Comparison of ENCODE assay signal across 8 cellular contexts in genomic region chr1:156740307-156740678, GRCh38. TPM values are rescaled to one million over a fixed set of nuclear protein-coding genes. Genes with fewer than 3 reads are reported as not detected.
DNase-seq lines count a peak whose midpoint lies in the region; ATAC-seq and TF ChIP-seq lines count a peak whose summit lies in the region.

No MANE protein-coding gene starts in this region.

- peak overlapping the region; percentile 66 for H3K9ac ChIP-seq in DND-41 (ENCODE audit: low read depth, low read length)

- no peaks in the 10 kb centered on the region for H3K27me3 ChIP-seq in DND-41 (ENCODE audit: insufficient read depth, low read length, poor library complexity)

- peaks cover 36% of the 10 kb centered on the region for H3K79me2 ChIP-seq in DND-41 (ENCODE audit: insufficient read depth, low read length)

- peak overlapping the region; percentile 72 for H3K4me2 ChIP-seq in DND-41 (ENCODE audit: insufficient read depth, low read length)

- no peak for ATAC-seq in DND-41 (ENCODE audit: insufficient read depth, low read depth)
- no peak for ATAC-seq in natural killer cell

- peaks cover 24% of the 10 kb centered on the region in 2 donors for H3K4me1 Mint-ChIP-seq in natural killer cell

- H3K27me3 Mint-ChIP-seq in natural killer cell (ENCODE audit: low read depth in 2 of 2): no peaks in the 10 kb centered on the region

- TF ChIP-seq CTCF in DND-41 (IDR thresholded peaks at IDR 0.05; ENCODE audit: borderline replicate concordance, extremely low read depth, low read length, poor library complexity, severe bottlenecking) (no peak), LNCaP clone FGC (IDR thresholded peaks at IDR 0.05; ENCODE audit: control insufficient read depth, extremely low read depth, insufficient read depth) (no peak), choroid plexus epithelial cell (conservative IDR thresholded peaks at IDR 0.05; ENCODE audit: low read depth, low read length) (no peak), natural killer cell (IDR thresholded peaks at IDR 0.05) (no peak)

- no peaks in the 10 kb centered on the region for H3K36me3 Mint-ChIP-seq in natural killer cell

- H3K4me3 Mint-ChIP-seq in natural killer cell: peak overlapping the region; percentile 92

- peaks cover 69% of the 10 kb centered on the region for H3K36me3 ChIP-seq in DND-41 (ENCODE audit: insufficient read depth, low read length)

- no peaks in the 10 kb centered on the region for H3K9me3 ChIP-seq in DND-41 (ENCODE audit: insufficient read depth, low read length, severe bottlenecking)

- intact Hi-C loops in natural killer cell (cut with micrococcal nuclease): no loop called here

- H3K4me3 ChIP-seq in DND-41 (ENCODE audit: low read depth in 1 of 2, low read length in 2 of 2) (peak overlapping the region; percentile 70 to 72), LNCaP clone FGC (ENCODE audit: low read depth, low read length) (peak overlapping the region; percentile 85), choroid plexus epithelial cell (ENCODE audit: low read depth, low read length) (peak overlapping the region; percentile 91)

- peak overlapping the region; percentile 75 for H2AFZ ChIP-seq in DND-41 (ENCODE audit: low read depth, low read length)

- peak overlapping the region; percentile 95 to 96 for H3K27ac Mint-ChIP-seq in natural killer cell

- peaks cover 7% of the 10 kb centered on the region; the same call in 1 of the 2 replicates for H4K20me1 ChIP-seq in DND-41 (ENCODE audit: insufficient read depth, low read length)

- no peaks in the 10 kb centered on the region for H3K9me3 Mint-ChIP-seq in natural killer cell

- peaks cover 32% of the 10 kb centered on the region for H3K4me1 ChIP-seq in DND-41 (ENCODE audit: insufficient read depth, low read length)

- peak overlapping the region; percentile 73 for H3K27ac ChIP-seq in DND-41 (ENCODE audit: low read length)

- no peak for DNase-seq in DND-41
- no peak for DNase-seq in LNCaP clone FGC (ENCODE audit: low read depth)
- no peak for DNase-seq in choroid plexus epithelial cell (ENCODE audit: low read depth)
- DNase-seq in natural killer cell: no peak
- no peak for DNase-seq in NCI-H526 (lab: John Stamatoyannopoulos, UW)
- DNase-seq in activated CD4-positive, CD25-positive, alpha-beta regulatory T cell (lab: John Stamatoyannopoulos, UW): no peak
- no peak for DNase-seq in NCI-H2081 treated with DMSO at 0.1 percent for 48 hours (lab: John Stamatoyannopoulos, UW)
- DNase-seq in GM19240 (ENCODE audit: insufficient read length, low spot score): no peak

RNA-seq across cellular contexts. Expression of gene MRPL24, which starts 0.6 kb away (rescaled TPM):
- 10 to 100 TPM; 15.9 to 19.7 (median 18.7) TPM for total RNA-seq in natural killer cell

RNA-seq across cellular contexts. Expression of gene HDGF, which starts 11.2 kb away (rescaled TPM):
- total RNA-seq in natural killer cell: 100 to 1,000 TPM in 1 of 3 donors, 10 to 100 TPM in 2; 95.3 to 110 (median 96.6) TPM

RNA-seq across cellular contexts. Expression of gene ISG20L2, which starts 11.7 kb away (rescaled TPM):
- total RNA-seq in natural killer cell: 10 to 100 TPM; 60.3 to 71.9 (median 68.7) TPM

RNA-seq across cellular contexts. Expression of gene METTL25B, which starts 12.0 kb away (rescaled TPM):
- 10 to 100 TPM; 23.5 to 25.3 (median 23.8) TPM for total RNA-seq in natural killer cell

RNA-seq across cellular contexts. Expression of gene PRCC, which starts 27.0 kb away (rescaled TPM):
- total RNA-seq in natural killer cell: 10 to 100 TPM; 66.5 to 92.4 (median 69.1) TPM
